In the genomic region with DNA sequence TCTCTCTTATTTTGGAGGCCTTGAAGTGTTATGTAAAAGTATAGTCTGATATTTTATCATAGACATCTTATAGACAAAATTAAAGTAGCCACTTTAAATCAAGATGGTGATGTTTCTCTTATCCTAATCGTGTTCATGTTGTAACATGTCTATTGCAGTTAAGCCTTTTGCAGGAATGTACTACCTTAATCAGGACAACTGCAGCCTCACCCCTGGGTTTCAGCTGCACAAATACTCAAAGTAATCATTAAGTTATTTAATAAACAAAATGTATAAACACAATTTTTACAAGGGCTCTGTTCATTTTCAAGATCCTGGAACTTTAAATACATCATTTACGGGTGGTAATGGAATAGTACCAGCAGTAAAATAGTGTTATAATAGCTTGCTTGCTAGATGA, we compare ENCODE assay signal across 12 cellular contexts. TPM values are rescaled to one million over a fixed set of nuclear protein-coding genes. Genes with fewer than 3 reads are reported as not detected.
DNase-seq lines count a peak whose midpoint lies in the region; ATAC-seq and TF ChIP-seq lines count a peak whose summit lies in the region.
"Had no signal": no experiment of that assay in that cellular context is flagged by ENCODE, and none has a peak within 500 bp of the region (broad histone marks: within the 10 kb centered on the region; RNA-seq: fewer than 3 reads in every experiment).

No MANE protein-coding gene starts in this region.

- no peaks in the 10 kb centered on the region for H4K20me1 ChIP-seq in Loucy (ENCODE audit: insufficient read depth, low read length, poor library complexity, severe bottlenecking)

- no peak overlapping the region for H3K27ac ChIP-seq in HEK293 (ENCODE audit: extremely low read depth, low read depth, low read length)
- peak overlapping the region; percentile 10 for H3K27ac ChIP-seq in RWPE2 (ENCODE audit: poor library complexity, severe bottlenecking)

- ATAC-seq in RWPE2 (ENCODE audit: low read depth) (peak; percentile 66; the same call in 2 of the 3 replicates), esophagus mucosa (peak; percentile 63)
- ATAC-seq: GM12878 had no signal

- H2AFZ ChIP-seq in Loucy (ENCODE audit: low read length), result 0 out of 2 replicates have a peak overlapping the region, but pooled peaks have one; percentile 1

- no peaks in the 10 kb centered on the region for H3K9me2 ChIP-seq in Loucy (replicated peaks; ENCODE audit: low read depth, low read length)

- H3K4me1 ChIP-seq in HEK293 (ENCODE audit: control insufficient read depth, insufficient read depth, low read length) (no peaks in the 10 kb centered on the region), Loucy (ENCODE audit: insufficient read depth, low read length, poor library complexity, severe bottlenecking) (no peaks in the 10 kb centered on the region), RWPE2 (ENCODE audit: insufficient read depth, poor library complexity, severe bottlenecking) (peaks cover 10% of the 10 kb centered on the region)

- H3K27me3 ChIP-seq in Loucy (ENCODE audit: insufficient read depth, low read length, poor library complexity, severe bottlenecking) (no peaks in the 10 kb centered on the region), RWPE2 (ENCODE audit: insufficient read depth, poor library complexity, severe bottlenecking) (no peaks in the 10 kb centered on the region)

- DNase-seq in RWPE2 (ENCODE audit: low spot score), result no peak
- no peak for DNase-seq in NCI-H2029 (lab: John Stamatoyannopoulos, UW)
- DNase-seq in NCI-H2227 treated with DMSO at 0.1 percent for 48 hours (lab: John Stamatoyannopoulos, UW), result no peak
- no peak for DNase-seq in COLO668 (lab: John Stamatoyannopoulos, UW; ENCODE audit: unreplicated experiment)
- DNase-seq: C1 segment of cervical spinal cord; CD4-positive, alpha-beta T cell; DMS79; HCEC 1CT had no signal

- POLR2A ChIA-PET in HEK293 (lab: Yijun Ruan, JAX), result interaction anchor here (0.7 kb wide), 1 partner anchor 11 kb away, joined by 7 read pairs; no protein-coding TSS in a partner anchor

- TF ChIP-seq CTCF in HEK293 (tag by site-specific recombination; IDR thresholded peaks at IDR 0.05) (no peak), Loucy (conservative IDR thresholded peaks at IDR 0.05; ENCODE audit: low read length) (no peak), RWPE2 (IDR thresholded peaks at IDR 0.05; ENCODE audit: poor library complexity, severe bottlenecking) (no peak)

- CTCF ChIA-PET in HEK293 (lab: Yijun Ruan, JAX), result no interaction called here

- no peaks in the 10 kb centered on the region for H3K36me3 ChIP-seq in HEK293 (ENCODE audit: control insufficient read depth in 2 of 2, insufficient read depth in 1 of 2, low read length in 2 of 2)
- H3K36me3 ChIP-seq in Loucy (ENCODE audit: insufficient read depth, low read length), result no peaks in the 10 kb centered on the region
- H3K36me3 ChIP-seq in RWPE2 (ENCODE audit: low read depth), result no peaks in the 10 kb centered on the region

- no peaks in the 10 kb centered on the region for H3K9me3 ChIP-seq in HEK293 (ENCODE audit: control insufficient read depth, insufficient read depth, low read depth, low read length)
- no peaks in the 10 kb centered on the region for H3K9me3 ChIP-seq in Loucy (ENCODE audit: insufficient read depth, low read depth, low read length)
- no peaks in the 10 kb centered on the region for H3K9me3 ChIP-seq in RWPE2 (ENCODE audit: severe bottlenecking)

- H3K4me3 ChIP-seq in HEK293 (ENCODE audit: low read depth, low read length) (no peak overlapping the region), Loucy (ENCODE audit: low read length, poor library complexity, severe bottlenecking) (no peak overlapping the region), RWPE2 (ENCODE audit: severe bottlenecking) (no peak overlapping the region)
- H3K4me3 ChIP-seq: GM12878 had no signal

- no peaks in the 10 kb centered on the region for H3K79me2 ChIP-seq in Loucy (ENCODE audit: insufficient read depth, low read length)

- no peak overlapping the region for H3K9ac ChIP-seq in Loucy (ENCODE audit: low read depth, low read length, poor library complexity, severe bottlenecking)

- no peak overlapping the region for H3K4me2 ChIP-seq in Loucy (ENCODE audit: low read depth, low read length, poor library complexity, severe bottlenecking)

- H3F3A ChIP-seq in Loucy (ENCODE audit: low read depth), result no peaks in the 10 kb centered on the region

TF ChIP-seq in HEK293, 187 proteins besides CTCF, POLR2A, EP300 and RAD21:
- TF ChIP-seq ZBTB44 (tag by site-specific recombination; IDR thresholded peaks at IDR 0.05) (0 out of 2 replicates have a peak, but pooled peaks have one; percentile 20), IKZF3 (tag by site-specific recombination; IDR thresholded peaks at IDR 0.05) (no peak), PRDM10 (tag by site-specific recombination; IDR thresholded peaks at IDR 0.05) (peak; percentile 45)

RNA-seq across cellular contexts. Expression of gene KIF5B, which starts 14.4 kb away (rescaled TPM):
- total RNA-seq in esophagus mucosa, result 52.0 TPM
